ENCODE assay signal across 9 cellular contexts in the genomic region with DNA sequence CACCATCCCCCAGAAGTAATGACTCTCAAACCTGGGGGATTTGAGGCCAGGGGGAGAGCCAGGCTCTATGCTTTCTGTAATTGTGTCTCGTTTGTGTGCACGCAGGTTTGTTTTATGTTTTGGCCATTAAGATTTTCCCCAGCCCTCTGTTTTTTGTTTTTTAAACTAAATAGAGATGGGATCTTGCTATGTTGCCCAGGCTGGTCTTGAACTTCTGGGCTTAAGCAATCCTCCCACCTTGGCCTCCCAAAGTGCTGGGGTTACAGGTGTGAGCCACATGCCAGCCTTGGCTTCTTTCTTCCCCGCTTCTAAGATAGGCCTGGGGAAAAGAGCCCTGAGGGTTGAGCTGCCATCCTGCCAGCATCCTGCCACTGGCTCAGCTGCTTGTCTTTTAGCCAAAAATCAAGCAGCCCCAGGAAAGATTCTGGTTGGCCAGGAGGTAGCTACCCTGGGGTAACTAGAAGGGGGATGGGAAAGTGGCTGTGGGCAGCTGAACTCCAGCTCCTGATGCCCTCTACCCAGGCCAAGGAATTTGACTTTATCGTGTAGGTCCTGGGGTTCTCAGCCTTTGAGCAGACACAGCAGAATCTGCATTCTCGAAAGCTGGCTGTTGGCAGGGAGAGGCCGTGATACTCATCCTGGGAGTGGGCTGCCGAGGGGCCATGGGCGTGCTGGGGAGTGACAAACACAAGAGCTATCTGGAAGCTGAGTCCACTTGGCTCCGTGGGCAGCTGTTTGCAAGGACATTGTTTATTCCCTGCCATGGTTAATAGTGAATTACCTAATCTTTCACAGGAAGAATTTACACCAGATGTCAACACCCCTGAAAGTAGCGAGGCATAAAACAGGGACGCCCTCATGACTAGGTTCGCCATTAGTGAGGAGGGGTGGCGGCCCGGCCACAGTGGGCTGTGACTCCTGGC. TPM values are rescaled to one million over a fixed set of nuclear protein-coding genes. Genes with fewer than 3 reads are reported as not detected.
DNase-seq lines count a peak whose midpoint lies in the region; ATAC-seq and TF ChIP-seq lines count a peak whose summit lies in the region.
"Had no signal": no experiment of that assay in that cellular context is flagged by ENCODE, and none has a peak within 500 bp of the region (broad histone marks: within the 10 kb centered on the region; RNA-seq: fewer than 3 reads in every experiment).

No MANE protein-coding gene starts in this region.

- no peak overlapping the region for H3K23ac ChIP-seq in trophoblast cell (ENCODE audit: low read length)

- H3K27me3 ChIP-seq in BLaER1 (no peaks in the 10 kb centered on the region), trophoblast cell (ENCODE audit: insufficient read depth, low read length) (no peaks in the 10 kb centered on the region), thyroid gland (no peaks in the 10 kb centered on the region)

- intact Hi-C loops in thyroid gland (cut with DNase I), result no loop called here

- H3K4me2 ChIP-seq in BLaER1 (peak overlapping the region; percentile 83), trophoblast cell (ENCODE audit: low read length) (no peak overlapping the region)

- peak; percentile 80 for DNase-seq in NCI-H2171 treated with DMSO at 0.1 percent for 48 hours (lab: John Stamatoyannopoulos, UW)
- DNase-seq in fibroblast of villous mesenchyme (ENCODE audit: low read depth), result peak; percentile 91
- DNase-seq in trophoblast cell, result no peak
- DNase-seq in thyroid gland, result no peak
- no peak for DNase-seq in NOMO-1 (lab: John Stamatoyannopoulos, UW; ENCODE audit: unreplicated experiment in 2 of 2)
- DNase-seq: DMS153 had no signal

- no peak for TF ChIP-seq CTCF in fibroblast of villous mesenchyme (IDR thresholded peaks at IDR 0.05; ENCODE audit: insufficient read depth, low read depth, low read length)
- no peak for TF ChIP-seq CTCF in thyroid gland (IDR thresholded peaks at IDR 0.05)

- H3K36me3 ChIP-seq in BLaER1, result peaks cover 31% of the 10 kb centered on the region
- H3K36me3 ChIP-seq in trophoblast cell (ENCODE audit: control insufficient read depth in 1 of 2, insufficient read depth in 2 of 2, low read length in 2 of 2), result peaks cover 4 to 5% of the 10 kb centered on the region in 2 experiments
- peaks cover 8 to 14% of the 10 kb centered on the region in 2 donors for H3K36me3 ChIP-seq in thyroid gland

- no peak overlapping the region for H3K4ac ChIP-seq in trophoblast cell (ENCODE audit: low read depth, low read length)

- H2BK12ac ChIP-seq in trophoblast cell (ENCODE audit: low read length), result no peak overlapping the region

- H2BK5ac ChIP-seq in trophoblast cell (ENCODE audit: low read depth, low read length, poor library complexity), result peak overlapping the region; percentile 3

- H4K12ac ChIP-seq in trophoblast cell (ENCODE audit: low read depth, low read length), result no peak overlapping the region

- no peak overlapping the region for H3K18ac ChIP-seq in trophoblast cell (ENCODE audit: low read length)

- no peak for TF ChIP-seq POLR2A in thyroid gland (IDR thresholded peaks at IDR 0.05)

- no CpG with 5 or more reads among the region's 14 CpGs for WGBS in trophoblast cell (ENCODE audit: extremely low coverage, insufficient coverage, insufficient read length)
- 85 to 86% methylated on average over 13 to 14 of the region's 14 CpGs for WGBS in thyroid gland, 2 donors

- H3K79me1 ChIP-seq in trophoblast cell (ENCODE audit: low read length), result peaks cover 9% of the 10 kb centered on the region

- H3K4me1 ChIP-seq in BLaER1 (peaks cover 88% of the 10 kb centered on the region), trophoblast cell (ENCODE audit: control insufficient read depth in 1 of 2, insufficient read depth in 2 of 2, low read length in 2 of 2) (peaks cover 10 to 13% of the 10 kb centered on the region in 2 experiments), thyroid gland (peaks cover 0 to 9% of the 10 kb centered on the region in 2 donors)

- H3K4me3 ChIP-seq in BLaER1, result no peak overlapping the region
- no peak overlapping the region for H3K4me3 ChIP-seq in fibroblast of villous mesenchyme (ENCODE audit: low read depth, low read length)
- H3K4me3 ChIP-seq in trophoblast cell (ENCODE audit: low read depth, low read length), result no peak overlapping the region
- H3K4me3 ChIP-seq in thyroid gland (replicated peaks in 1 of 3), result no peak overlapping the region

- peak overlapping the region; percentile 81 for H4K91ac ChIP-seq in trophoblast cell (ENCODE audit: low read depth, low read length)

- no peak for ATAC-seq in GM19328 (IDR thresholded peaks at IDR 0.05; ENCODE audit: unreplicated experiment)
- no peak for ATAC-seq in HG02610 (IDR thresholded peaks at IDR 0.05; ENCODE audit: unreplicated experiment)

- peak overlapping the region; percentile 86 for H3K27ac ChIP-seq in BLaER1
- peak overlapping the region; percentile 36 for H3K27ac ChIP-seq in trophoblast cell (ENCODE audit: low read depth, low read length)
- H3K27ac ChIP-seq in thyroid gland, result no peak overlapping the region

- H3K9ac ChIP-seq in BLaER1, result peak overlapping the region; percentile 54; the same call in 1 of the 2 replicates
- no peak overlapping the region for H3K9ac ChIP-seq in trophoblast cell (ENCODE audit: low read length)

- H4K8ac ChIP-seq in trophoblast cell (ENCODE audit: low read depth, low read length), result peak overlapping the region; percentile 25

- H3K9me3 ChIP-seq in BLaER1 (no peaks in the 10 kb centered on the region), trophoblast cell (ENCODE audit: insufficient read depth, low read depth, low read length) (peaks cover 2% of the 10 kb centered on the region), thyroid gland (no peaks in the 10 kb centered on the region)

- no peak overlapping the region for H2BK120ac ChIP-seq in trophoblast cell (ENCODE audit: insufficient read depth, low read length, poor library complexity)

- H3K79me2 ChIP-seq in trophoblast cell (ENCODE audit: control insufficient read depth, insufficient read depth, low read length, poor library complexity), result no peaks in the 10 kb centered on the region

- H2AK5ac ChIP-seq in trophoblast cell (ENCODE audit: low read length), result peak overlapping the region; percentile 51

- no peak overlapping the region for H3K14ac ChIP-seq in trophoblast cell (ENCODE audit: low read length)

- H4K20me1 ChIP-seq in BLaER1, result no peaks in the 10 kb centered on the region

- H2AFZ ChIP-seq in trophoblast cell (ENCODE audit: insufficient read depth, low read length, poor library complexity), result no peak overlapping the region

RNA-seq across cellular contexts. Expression of a gene that starts 18.5 kb away (rescaled TPM):
- total RNA-seq in fibroblast of villous mesenchyme (3.2 and 3.9 TPM in 2 replicates), thyroid gland (10 to 100 TPM in 1 of 4 donors, 1 to 10 TPM in 3; 5.6 to 14.9 (median 9.6) TPM)
- polyA plus RNA-seq in trophoblast cell (2013), result 1.7 and 1.8 TPM in 2 replicates

RNA-seq across cellular contexts. Expression of a gene that starts 46.7 kb away (rescaled TPM):
- total RNA-seq in fibroblast of villous mesenchyme (60.2 and 69.1 TPM in 2 replicates), thyroid gland (10 to 100 TPM; 40.5 to 52.6 (median 48.8) TPM)
- 20.6 and 21.6 TPM in 2 replicates for polyA plus RNA-seq in trophoblast cell (2013)

Comparison
In these comparisons a context has a peak if more than half of its experiments do, and no peak if none do; other contexts are left out.
1. H3K27ac ChIP-seq: peak in BLaER1 (single experiment) and trophoblast cell (single experiment); none in thyroid gland (0 of 3).
2. DNase-seq: peak in NCI-H2171 treated with DMSO at 0.1 percent for 48 hours (single experiment) and fibroblast of villous mesenchyme (single experiment); none in trophoblast cell (0 of 2), thyroid gland (0 of 2) and NOMO-1 (0 of 2).